ENCODE assay signal across 36 cellular contexts in genomic region chr1:10103193-10103592, GRCh38.
"Had no signal": no experiment of that assay in that cellular context is flagged by ENCODE, and none has a peak within 500 bp of the region (broad histone marks: within the 10 kb centered on the region; RNA-seq: fewer than 3 reads in every experiment).

No MANE protein-coding gene starts in this region.

- H3K4me3 ChIP-seq: MG63 had no signal

- DNase-seq: Karpas-422, Kasumi-1, MG63, MM.1S, MV-4-11, NCI-H1048, NCI-H1092, NCI-H1092 treated with DMSO at 0.1 percent for 48 hours, NCI-H1105, NCI-H1105 treated with DMSO at 0.1 percent for 48 hours, NCI-H1417, NCI-H1417 treated with DMSO at 0.1 percent for 48 hours, NCI-H1436, NCI-H1436 treated with DMSO at 0.1 percent for 48 hours, NCI-H146, NCI-H1694, NCI-H1694 treated with DMSO at 0.1 percent for 48 hours, NCI-H187, NCI-H187 treated with DMSO at 0.1 percent for 48 hours, NCI-H1930, NCI-H2029, NCI-H2029 treated with DMSO at 0.1 percent for 48 hours, NCI-H2081, NCI-H2081 treated with DMSO at 0.1 percent for 48 hours, NCI-H2107, NCI-H2171, NCI-H2171 treated with DMSO at 0.1 percent for 48 hours, NCI-H2227 treated with DMSO at 0.1 percent for 48 hours, NCI-H226, NCI-H345, NCI-H446, NCI-H446 treated with DMSO at 0.1 percent for 48 hours, NCI-H510A, NCI-H510A treated with DMSO at 0.1 percent for 48 hours, NCI-H524, NCI-H524 treated with DMSO at 0.1 percent for 48 hours had no signal

- H3K9me3 ChIP-seq: MG63 had no signal

- H3K27me3 ChIP-seq: MG63 had no signal
